Comparison of ENCODE assay signal across 1 cellular context in the genomic region with DNA sequence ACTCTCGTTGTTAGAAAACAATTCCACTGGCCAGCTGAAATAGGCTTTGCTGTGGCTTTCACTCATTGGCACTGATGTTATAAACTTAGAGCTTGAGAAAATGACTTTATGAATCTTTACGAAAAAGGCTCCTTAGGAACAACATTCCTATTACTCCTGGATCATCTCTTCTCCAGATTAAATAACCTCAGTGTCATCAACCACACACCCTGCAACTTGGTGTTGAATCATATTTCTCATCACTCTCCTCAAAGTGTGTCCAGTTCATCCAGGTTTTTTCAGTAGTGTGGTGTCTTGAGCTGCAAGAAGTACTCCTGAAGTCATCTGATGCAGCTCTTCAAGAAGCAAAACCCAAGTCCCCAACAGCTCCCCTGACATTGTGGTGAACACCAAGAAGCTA.
TF ChIP-seq lines count a peak whose summit lies in the region.

No MANE protein-coding gene starts in this region.

TF ChIP-seq in GM12891, 5 proteins besides CTCF, POLR2A, EP300 and RAD21 (continued from another document):
- TF ChIP-seq SPI1 (IDR thresholded peaks at IDR 0.05; ENCODE audit: low read depth, low read length), result no peak
- no peak for TF ChIP-seq PAX5 (IDR thresholded peaks at IDR 0.05; ENCODE audit: insufficient read depth, low read length, severe bottlenecking)
